ENCODE assay signal across 30 cellular contexts in genomic region chr3:52857108-52857507, GRCh38. TPM values are rescaled to one million over a fixed set of nuclear protein-coding genes. Genes with fewer than 3 reads are reported as not detected.
"Had no signal": no experiment of that assay in that cellular context is flagged by ENCODE, and none has a peak within 500 bp of the region (broad histone marks: within the 10 kb centered on the region; RNA-seq: fewer than 3 reads in every experiment).

No MANE protein-coding gene starts in this region.

- H3K27me3 ChIP-seq: Peyer's patch, SJSA1 had no signal

- H3K4me1 Mint-ChIP-seq: activated CD8-positive, alpha-beta memory T cell treated with anti-CD3 and anti-CD28 coated beads, Interleukin-2, amount 10 ng/mL, durations not matched to agents 7 days and 5 days; WTC11 had no signal

- H3K27ac Mint-ChIP-seq: activated CD8-positive, alpha-beta memory T cell treated with anti-CD3 and anti-CD28 coated beads, Interleukin-2, amount 10 ng/mL, durations not matched to agents 7 days and 5 days; activated naive CD4-positive, alpha-beta T cell treated with anti-CD3 and anti-CD28 coated beads for 36 hours; activated naive CD8-positive, alpha-beta T cell; activated T-cell treated with anti-CD3 and anti-CD28 coated beads, Interleukin-2, amount 50 U/mL, for 24 hours; T-helper 1 cell treated with Interleukin-12 subunit alpha and Interleukin-12 subunit beta and Interleukin-4 antibody, amounts not matched to agents 30 μg/mL and 1 μg/mL, for 36 hours; WTC11 had no signal

- H3K9me3 Mint-ChIP-seq: activated naive CD4-positive, alpha-beta T cell treated with anti-CD3 and anti-CD28 coated beads for 36 hours; activated T-cell treated with anti-CD3 and anti-CD28 coated beads, Interleukin-2, amount 50 U/mL, for 24 hours; brain; T-helper 1 cell treated with Interleukin-12 subunit alpha and Interleukin-12 subunit beta and Interleukin-4 antibody, amounts not matched to agents 30 μg/mL and 1 μg/mL, for 36 hours; WTC11 had no signal

- H3K4me1 ChIP-seq: Peyer's patch, SJSA1 had no signal

- DNase-seq: activated CD4-positive, alpha-beta T cell treated with anti-CD3 and anti-CD28 coated beads for 48 hours; activated CD4-positive, alpha-beta T cell treated with anti-CD3 and anti-CD28 coated beads, Interleukin-2, amount 50 U/mL, for 4 hours; activated CD4-positive, CD25-positive, alpha-beta regulatory T cell treated with anti-CD3 and anti-CD28 coated beads, Interleukin-2, amount 50 U/mL, for 72 hours; activated CD8-positive, alpha-beta memory T cell treated with anti-CD3 and anti-CD28 coated beads, Interleukin-2, amount 10 ng/mL, durations not matched to agents 7 days and 5 days; activated effector memory CD4-positive, alpha-beta T cell treated with anti-CD3 and anti-CD28 coated beads, Interleukin-2, amount 50 U/mL, for 16 hours; activated naive CD4-positive, alpha-beta T cell treated with anti-CD3 and anti-CD28 coated beads for 36 hours; activated T-cell treated with anti-CD3 and anti-CD28 coated beads, Interleukin-2, amount 50 U/mL, for 24 hours; amygdala; NCI-H1092; NCI-H1417 treated with DMSO at 0.1 percent for 48 hours; NCI-H1694; NCI-H2029; NCI-H2107; NCI-H2171 treated with DMSO at 0.1 percent for 48 hours; NCI-H226; NCI-H510A; NCI-H526 treated with DMSO at 0.1 percent for 48 hours; NK-92 treated with Interleukin-12 subunit alpha and Interleukin-12 subunit beta, amount 100 ng/mL, for 24 hours; Peyer's patch; SHP77; T-helper 9 cell had no signal

- H3K4me3 Mint-ChIP-seq: activated CD8-positive, alpha-beta memory T cell treated with anti-CD3 and anti-CD28 coated beads, Interleukin-2, amount 10 ng/mL, durations not matched to agents 7 days and 5 days; activated naive CD4-positive, alpha-beta T cell treated with anti-CD3 and anti-CD28 coated beads for 36 hours; activated naive CD8-positive, alpha-beta T cell; activated T-cell treated with anti-CD3 and anti-CD28 coated beads, Interleukin-2, amount 50 U/mL, for 24 hours; brain; T-helper 1 cell treated with Interleukin-12 subunit alpha and Interleukin-12 subunit beta and Interleukin-4 antibody, amounts not matched to agents 30 μg/mL and 1 μg/mL, for 36 hours; WTC11 had no signal

- H3K36me3 Mint-ChIP-seq: activated CD8-positive, alpha-beta memory T cell treated with anti-CD3 and anti-CD28 coated beads, Interleukin-2, amount 10 ng/mL, durations not matched to agents 7 days and 5 days had no signal

- H3K36me3 ChIP-seq: SJSA1 had no signal

- H3K4me3 ChIP-seq: Peyer's patch, SJSA1 had no signal

- ATAC-seq: activated CD8-positive, alpha-beta memory T cell treated with anti-CD3 and anti-CD28 coated beads, Interleukin-2, amount 10 ng/mL, durations not matched to agents 7 days and 5 days; WTC11 had no signal

- H3K27me3 Mint-ChIP-seq: activated CD8-positive, alpha-beta memory T cell treated with anti-CD3 and anti-CD28 coated beads, Interleukin-2, amount 10 ng/mL, durations not matched to agents 7 days and 5 days; activated naive CD8-positive, alpha-beta T cell; activated T-cell treated with anti-CD3 and anti-CD28 coated beads, Interleukin-2, amount 50 U/mL, for 24 hours; brain had no signal

- H3K9ac ChIP-seq: KMS-11 had no signal

- H3K27ac ChIP-seq: KMS-11, Peyer's patch, RWPE1, SJSA1 had no signal

- H3K4me2 ChIP-seq: KMS-11 had no signal

- H3K9me3 ChIP-seq: Peyer's patch, SJSA1 had no signal

RNA-seq across cellular contexts. Expression of gene MUSTN1, which starts 22.3 kb away (rescaled TPM):
- total RNA-seq: astrocyte, MCF 10A, SJSA1 had no signal

RNA-seq across cellular contexts. Expression of gene ITIH4, which starts 26.6 kb away (rescaled TPM):
- total RNA-seq: SJSA1 had no signal
